Comparison of ENCODE assay signal across 9 cellular contexts in genomic region chr6:77463881-77464867, GRCh38. TPM values are rescaled to one million over a fixed set of nuclear protein-coding genes. Genes with fewer than 3 reads are reported as not detected.
DNase-seq lines count a peak whose midpoint lies in the region; ATAC-seq and TF ChIP-seq lines count a peak whose summit lies in the region.
"Had no signal": no experiment of that assay in that cellular context is flagged by ENCODE, and none has a peak within 500 bp of the region (broad histone marks: within the 10 kb centered on the region; RNA-seq: fewer than 3 reads in every experiment).

No MANE protein-coding gene starts in this region.

- no peak overlapping the region for H3K4me3 ChIP-seq in CD4-positive, alpha-beta memory T cell (ENCODE audit: low read length in 2 of 2)
- H3K4me3 ChIP-seq in SK-N-SH (ENCODE audit: low read depth in 2 of 2, low read length in 1 of 2): peak overlapping the region; percentile 61 to 66
- H3K4me3 ChIP-seq in trophoblast cell (ENCODE audit: low read depth, low read length): peak overlapping the region; percentile 75

- H2AK5ac ChIP-seq in trophoblast cell (ENCODE audit: low read length): no peak overlapping the region

- H3K27ac Mint-ChIP-seq in CD4-positive, alpha-beta memory T cell: no peak overlapping the region

- WGBS in SK-N-SH (ENCODE audit: low lambda C conversion rate): 6% methylated on average over 44 of the region's 61 CpGs
- WGBS in trophoblast cell (ENCODE audit: extremely low coverage, insufficient coverage, insufficient read length): no CpG with 5 or more reads among the region's 61 CpGs

- H3K9me3 ChIP-seq in CD4-positive, alpha-beta memory T cell (ENCODE audit: control insufficient read depth in 1 of 2, low read length in 2 of 2): no peaks in the 10 kb centered on the region
- H3K9me3 ChIP-seq in SK-N-SH (no peaks in the 10 kb centered on the region), trophoblast cell (ENCODE audit: insufficient read depth, low read depth, low read length) (no peaks in the 10 kb centered on the region)
- H3K9me3 ChIP-seq: neutrophil had no signal

- H3K14ac ChIP-seq in trophoblast cell (ENCODE audit: low read length): no peak overlapping the region

- peaks cover 0 to 14% of the 10 kb centered on the region in 2 donors for H3K36me3 Mint-ChIP-seq in CD4-positive, alpha-beta memory T cell

- POLR2A ChIA-PET in CD4-positive, alpha-beta memory T cell (lab: Charles Lee; ENCODE audit: partially characterized antibody): no interaction called here
- POLR2A ChIA-PET in SK-N-SH (lab: Yijun Ruan, JAX): interaction anchor here (0.6 kb wide), 1 partner anchor 551 kb away, joined by 3 read pairs; no protein-coding TSS in a partner anchor

- DNase-seq in CD4-positive, alpha-beta memory T cell: no peak
- DNase-seq in SK-N-SH: no peak
- DNase-seq in glomerular visceral epithelial cell (ENCODE audit: extremely low spot score): peak; percentile 33
- DNase-seq in trophoblast cell: no peak
- no peak for DNase-seq in GM20000 (ENCODE audit: low spot score)
- DNase-seq in NCI-H524 (lab: John Stamatoyannopoulos, UW): no peak
- no peak for DNase-seq in KG1 (lab: John Stamatoyannopoulos, UW)

- peak overlapping the region; percentile 37; the same call in 1 of the 2 replicates for H3K9ac ChIP-seq in SK-N-SH
- H3K9ac ChIP-seq in trophoblast cell (ENCODE audit: low read length): no peak overlapping the region

- no peak for ATAC-seq in HG03521 (IDR thresholded peaks at IDR 0.05; ENCODE audit: unreplicated experiment)

- H3K4me1 Mint-ChIP-seq in CD4-positive, alpha-beta memory T cell: peaks cover 12 to 42% (median 24%) of the 10 kb centered on the region in 4 donors

- no peak overlapping the region for H4K8ac ChIP-seq in trophoblast cell (ENCODE audit: low read depth, low read length)

- H3K79me1 ChIP-seq in trophoblast cell (ENCODE audit: low read length): no peaks in the 10 kb centered on the region

- H2BK120ac ChIP-seq in trophoblast cell (ENCODE audit: insufficient read depth, low read length, poor library complexity): no peak overlapping the region

- peak overlapping the region; percentile 76 for H3K4me2 ChIP-seq in SK-N-SH
- H3K4me2 ChIP-seq in trophoblast cell (ENCODE audit: low read length): peak overlapping the region; percentile 81

- H2AFZ ChIP-seq in SK-N-SH (ENCODE audit: low read depth) (peak overlapping the region; percentile 65), trophoblast cell (ENCODE audit: insufficient read depth, low read length, poor library complexity) (peak overlapping the region; percentile 86)

- intact Hi-C loops in CD4-positive, alpha-beta memory T cell (cut with micrococcal nuclease): no loop called here

- no peak overlapping the region for H3K27ac ChIP-seq in CD4-positive, alpha-beta memory T cell (ENCODE audit: low read depth, low read length)
- H3K27ac ChIP-seq in SK-N-SH (ENCODE audit: low read depth in 2 of 2, low read length in 1 of 2) (no peak overlapping the region), trophoblast cell (ENCODE audit: low read depth, low read length) (no peak overlapping the region)
- H3K27ac ChIP-seq: neutrophil had no signal

- TF ChIP-seq CTCF in SK-N-SH (IDR thresholded peaks at IDR 0.05) (no peak), GM20000 (IDR thresholded peaks at IDR 0.05; ENCODE audit: extremely low read depth, missing control alignments) (no peak)

- no peaks in the 10 kb centered on the region for H3K79me2 ChIP-seq in SK-N-SH (ENCODE audit: insufficient read depth)
- H3K79me2 ChIP-seq in trophoblast cell (ENCODE audit: control insufficient read depth, insufficient read depth, low read length, poor library complexity): no peaks in the 10 kb centered on the region

- H3F3A ChIP-seq in SK-N-SH (replicated peaks; ENCODE audit: insufficient read depth): no peaks in the 10 kb centered on the region

- no peaks in the 10 kb centered on the region for H4K20me1 ChIP-seq in SK-N-SH (ENCODE audit: insufficient read depth)

- no peak for TF ChIP-seq EP300 in SK-N-SH (IDR thresholded peaks at IDR 0.05; ENCODE audit: borderline replicate concordance in 1 of 2, low read depth in 1 of 2, low read length in 1 of 2)

- H3K4me3 Mint-ChIP-seq in CD4-positive, alpha-beta memory T cell: peak overlapping the region in 5 of 8 donors; percentile 7 to 78 (median 68)

- H3K9me3 Mint-ChIP-seq in CD4-positive, alpha-beta memory T cell: peaks cover 0 to 16% (median 5%) of the 10 kb centered on the region in 8 donors

- CTCF ChIA-PET in CD4-positive, alpha-beta memory T cell (lab: Charles Lee; ENCODE audit: partially characterized antibody): no interaction called here
- CTCF ChIA-PET in SK-N-SH (lab: Yijun Ruan, JAX): interaction anchor here (1.9 kb wide), 1 partner anchor 1571 kb away, joined by 5 read pairs; no protein-coding TSS in a partner anchor

- peak overlapping the region; percentile 5 for H2BK12ac ChIP-seq in trophoblast cell (ENCODE audit: low read length)

- peaks cover 34 to 36% of the 10 kb centered on the region in 2 donors for H3K27me3 Mint-ChIP-seq in CD4-positive, alpha-beta memory T cell

- peaks cover 14% of the 10 kb centered on the region for H3K27me3 ChIP-seq in CD4-positive, alpha-beta memory T cell (ENCODE audit: insufficient read depth, low read length)
- H3K27me3 ChIP-seq in SK-N-SH (ENCODE audit: insufficient read depth) (no peaks in the 10 kb centered on the region), trophoblast cell (ENCODE audit: insufficient read depth, low read length) (peaks cover 13% of the 10 kb centered on the region)

- no peak overlapping the region for H3K23ac ChIP-seq in trophoblast cell (ENCODE audit: low read length)

- H2BK5ac ChIP-seq in trophoblast cell (ENCODE audit: low read depth, low read length, poor library complexity): no peak overlapping the region

- peaks cover 9% of the 10 kb centered on the region for H3K4me1 ChIP-seq in CD4-positive, alpha-beta memory T cell (ENCODE audit: insufficient read depth, low read length)
- H3K4me1 ChIP-seq in SK-N-SH (ENCODE audit: control insufficient read depth in 1 of 2, insufficient read depth in 2 of 2, low read depth in 1 of 2, low read length in 1 of 2) (no peaks in the 10 kb centered on the region), trophoblast cell (ENCODE audit: control insufficient read depth in 1 of 2, insufficient read depth in 2 of 2, low read length in 2 of 2) (peaks cover 8 to 18% of the 10 kb centered on the region in 2 experiments)

- TF ChIP-seq RAD21 in SK-N-SH (IDR thresholded peaks at IDR 0.05; ENCODE audit: low read length): no peak

- no peaks in the 10 kb centered on the region for H3K36me3 ChIP-seq in CD4-positive, alpha-beta memory T cell (ENCODE audit: insufficient read depth, low read length)
- H3K36me3 ChIP-seq in SK-N-SH (replicated peaks in 1 of 2; ENCODE audit: control insufficient read depth in 1 of 2, insufficient read depth in 2 of 2, low read length in 1 of 2) (no peaks in the 10 kb centered on the region), trophoblast cell (ENCODE audit: control insufficient read depth in 1 of 2, insufficient read depth in 2 of 2, low read length in 2 of 2) (no peaks in the 10 kb centered on the region)
- H3K36me3 ChIP-seq: neutrophil had no signal

- H3K4ac ChIP-seq in trophoblast cell (ENCODE audit: low read depth, low read length): no peak overlapping the region

- no peak overlapping the region for H4K91ac ChIP-seq in trophoblast cell (ENCODE audit: low read depth, low read length)

- H4K12ac ChIP-seq in trophoblast cell (ENCODE audit: low read depth, low read length): no peak overlapping the region

- H3K18ac ChIP-seq in trophoblast cell (ENCODE audit: low read length): no peak overlapping the region

- no peaks in the 10 kb centered on the region for H3K9me2 ChIP-seq in SK-N-SH

TF ChIP-seq in SK-N-SH, 30 proteins besides CTCF, POLR2A, EP300 and RAD21:
- TF ChIP-seq FOXM1 (IDR thresholded peaks at IDR 0.05; ENCODE audit: low read depth) (no peak), JUND (IDR thresholded peaks at IDR 0.05) (no peak), CHD2 (IDR thresholded peaks at IDR 0.05; ENCODE audit: low read length, partially characterized antibody) (no peak), ELF1 (IDR thresholded peaks at IDR 0.05) (0 out of 2 replicates have a peak, but pooled peaks have one; percentile 11)
- TF ChIP-seq, protein P1, sequence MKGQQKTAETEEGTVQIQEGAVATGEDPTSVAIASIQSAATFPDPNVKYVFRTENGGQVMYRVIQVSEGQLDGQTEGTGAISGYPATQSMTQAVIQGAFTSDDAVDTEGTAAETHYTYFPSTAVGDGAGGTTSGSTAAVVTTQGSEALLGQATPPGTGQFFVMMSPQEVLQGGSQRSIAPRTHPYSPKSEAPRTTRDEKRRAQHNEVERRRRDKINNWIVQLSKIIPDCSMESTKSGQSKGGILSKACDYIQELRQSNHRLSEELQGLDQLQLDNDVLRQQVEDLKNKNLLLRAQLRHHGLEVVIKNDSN (IDR thresholded peaks at IDR 0.05; ENCODE audit: borderline replicate concordance, low read depth): no peak

RNA-seq across cellular contexts. Expression of gene HTR1B, which starts 0.9 kb away (rescaled TPM):
- total RNA-seq in CD4-positive, alpha-beta memory T cell: not detected
- not detected for polyA plus RNA-seq in CD4-positive, alpha-beta memory T cell
- polyA plus RNA-seq in SK-N-SH (2012; rRNA removed): 0.63 and 0.76 TPM in 2 replicates
- polyA plus RNA-seq in SK-N-SH (2012; cell fraction: cytosol; rRNA removed): 0.35 and 0.47 TPM in 2 replicates
- polyA plus RNA-seq in SK-N-SH (2012; cell fraction: nucleus; rRNA removed): 0.69 and 0.82 TPM in 2 replicates
- polyA plus RNA-seq in trophoblast cell (2013): 0.51 and 0.53 TPM in 2 replicates

Comparison
In these comparisons a context has a peak if more than half of its experiments do, and no peak if none do; other contexts are left out.
1. H3K4me3 ChIP-seq: peak in SK-N-SH (2 of 2) and trophoblast cell (single experiment); none in CD4-positive, alpha-beta memory T cell (0 of 2).